7 cellular contexts compared by ENCODE assay signal in genomic region chr1:150165622-150166612, GRCh38. TPM values are rescaled to one million over a fixed set of nuclear protein-coding genes. Genes with fewer than 3 reads are reported as not detected.
A peak's percentile ranks its signal among the peaks of the same experiment; 100 is the strongest.
DNase-seq lines count a peak whose midpoint lies in the region.

No MANE protein-coding gene starts in this region.

- no peak overlapping the region for H3K9ac ChIP-seq in mucosa of rectum (ENCODE audit: low read depth in 1 of 2, low read length in 2 of 2)

- H3K9me3 ChIP-seq in MG63 (no peaks in the 10 kb centered on the region), mucosa of rectum (ENCODE audit: control insufficient read depth in 2 of 2, low read length in 2 of 2) (no peaks in the 10 kb centered on the region)

- no peak overlapping the region for H3K4me3 ChIP-seq in MG63
- no peak overlapping the region for H3K4me3 ChIP-seq in mucosa of rectum (ENCODE audit: low read length in 2 of 2)

- peak overlapping the region; percentile 26 to 32 for H3K27ac ChIP-seq in mucosa of rectum (ENCODE audit: low read depth in 2 of 2, low read length in 2 of 2)

- in situ Hi-C loops in G401 (cut with HindIII; ENCODE audit: low sequenced_read_pairs): no loop called here

- H3K36me3 ChIP-seq in MG63: no peaks in the 10 kb centered on the region
- H3K36me3 ChIP-seq in mucosa of rectum (ENCODE audit: control insufficient read depth in 2 of 2, insufficient read depth in 2 of 2, low read length in 2 of 2): no peaks in the 10 kb centered on the region

- DNase-seq in G401 (ENCODE audit: low spot score): peak; percentile 59
- DNase-seq in MG63: peak; percentile 44
- DNase-seq in T-helper 22 cell (ENCODE audit: low read depth): peak; percentile 14
- peak; percentile 30 for DNase-seq in central memory CD4-positive, alpha-beta T cell
- no peak for DNase-seq in NCI-H510A (lab: John Stamatoyannopoulos, UW)
- no peak for DNase-seq in cerebellum (ENCODE audit: low spot score)

- H3K27me3 ChIP-seq in MG63 (no peaks in the 10 kb centered on the region), mucosa of rectum (ENCODE audit: control insufficient read depth in 2 of 2, insufficient read depth in 2 of 2, low read length in 2 of 2) (no peaks in the 10 kb centered on the region)

- H3K4me1 ChIP-seq in mucosa of rectum (ENCODE audit: control insufficient read depth in 2 of 2, insufficient read depth in 2 of 2, low read length in 2 of 2): peaks cover 20 to 25% of the 10 kb centered on the region in 2 donors

RNA-seq across cellular contexts. Expression of gene PLEKHO1, which starts 16.2 kb away (rescaled TPM):
- 42.9 and 45.6 TPM in 2 replicates for total RNA-seq in G401 (2014; rRNA removed; shearing (Covaris generic))
- 9.9 and 15.8 TPM in 2 replicates for total RNA-seq in MG63 (2014; rRNA removed; shearing (Covaris generic); ENCODE audit: low replicate concordance)
- 40.6 TPM for total RNA-seq in cerebellum

Comparison
In these comparisons a context has a peak if more than half of its experiments do, and no peak if none do; other contexts are left out.
1. DNase-seq: peak in G401 (single experiment), MG63 (single experiment), T-helper 22 cell (single experiment) and central memory CD4-positive, alpha-beta T cell (single experiment); none in NCI-H510A (single experiment) and cerebellum (single experiment).